ENCODE assay signal across 1 cellular context in genomic region chr4:109079177-109079576, GRCh38.
TF ChIP-seq lines count a peak whose summit lies in the region.

No MANE protein-coding gene starts in this region.

TF ChIP-seq in SK-N-SH, 30 proteins besides CTCF, POLR2A, EP300 and RAD21:
- TF ChIP-seq TAF1 (IDR thresholded peaks at IDR 0.05; ENCODE audit: borderline replicate concordance, low read depth, low read length): no peak
- no peak for TF ChIP-seq FOXM1 (IDR thresholded peaks at IDR 0.05; ENCODE audit: low read depth)
- TF ChIP-seq NRF1 (IDR thresholded peaks at IDR 0.05; ENCODE audit: low read depth, low read length): no peak
- no peak for TF ChIP-seq MEF2A (IDR thresholded peaks at IDR 0.05; ENCODE audit: borderline replicate concordance, low read depth)
- TF ChIP-seq CHD2 (IDR thresholded peaks at IDR 0.05; ENCODE audit: low read length, partially characterized antibody): no peak
- TF ChIP-seq RFX5 (IDR thresholded peaks at IDR 0.05; ENCODE audit: low read length): no peak
- TF ChIP-seq SMC3 (IDR thresholded peaks at IDR 0.05; ENCODE audit: low read depth, low read length): no peak
- TF ChIP-seq JUND (IDR thresholded peaks at IDR 0.05): no peak
- TF ChIP-seq RCOR1 (IDR thresholded peaks at IDR 0.05; ENCODE audit: low read length): no peak
- no peak for TF ChIP-seq MXI1 (IDR thresholded peaks at IDR 0.05; ENCODE audit: low read depth, low read length)
- TF ChIP-seq IRF3 (IDR thresholded peaks at IDR 0.05; ENCODE audit: low read depth, low read length): no peak
- TF ChIP-seq POLR2AphosphoS5 (IDR thresholded peaks at IDR 0.05; ENCODE audit: low read depth, low read length): no peak
- no peak for TF ChIP-seq GABPA (IDR thresholded peaks at IDR 0.05; ENCODE audit: low read depth)
- TF ChIP-seq YY1 (IDR thresholded peaks at IDR 0.05; ENCODE audit: low read depth): no peak
- TF ChIP-seq MAX (IDR thresholded peaks at IDR 0.05; ENCODE audit: low read depth): no peak
